In the genomic region with DNA sequence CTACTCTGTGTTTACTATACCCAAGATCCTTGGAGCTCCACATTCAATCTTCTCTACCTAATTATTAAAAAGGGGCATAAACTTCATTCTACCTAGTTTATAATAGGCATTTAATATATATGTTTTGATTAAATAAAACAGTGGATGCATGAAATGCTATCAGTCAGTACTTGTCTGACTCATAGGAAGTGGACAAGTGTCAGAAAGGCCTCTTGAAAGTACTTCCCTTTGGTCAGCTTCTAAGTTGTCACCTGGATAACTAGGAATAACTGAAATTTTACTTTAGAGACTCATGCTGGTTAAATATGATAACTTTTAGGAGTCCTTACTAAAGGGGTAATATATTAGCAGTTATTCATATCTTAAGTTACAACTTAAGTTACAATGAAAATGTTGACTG, we compare ENCODE assay signal across 22 cellular contexts.
"Had no signal": no experiment of that assay in that cellular context is flagged by ENCODE, and none has a peak within 500 bp of the region (broad histone marks: within the 10 kb centered on the region; RNA-seq: fewer than 3 reads in every experiment).

No MANE protein-coding gene starts in this region.

- H3K4me3 ChIP-seq: coronary artery, dorsolateral prefrontal cortex, esophagus squamous epithelium, gastrocnemius medialis, heart left ventricle, hepatocyte, lower lobe of right lung had no signal

- H3K27me3 ChIP-seq: dorsolateral prefrontal cortex, esophagus squamous epithelium, gastrocnemius medialis, heart left ventricle, hepatocyte had no signal

- DNase-seq: dermis blood vessel endothelial cell; dorsolateral prefrontal cortex; effector CD4-positive, alpha-beta T cell; effector memory CD4-positive, alpha-beta T cell; erythroblast; esophagus squamous epithelium; foreskin fibroblast; foreskin melanocyte; gastrocnemius medialis; heart left ventricle; hypothalamus; immature natural killer cell; left colon; left ventricle myocardium superior; lower lobe of right lung; mesenchymal stem cell; midbrain; naive thymus-derived CD4-positive, alpha-beta T cell had no signal

- H3K4me3 Mint-ChIP-seq: immature natural killer cell; naive thymus-derived CD4-positive, alpha-beta T cell had no signal

- H3K4me1 Mint-ChIP-seq: immature natural killer cell had no signal

- H3K27ac ChIP-seq: coronary artery, dorsolateral prefrontal cortex, gastrocnemius medialis, heart left ventricle, hepatocyte, lower lobe of right lung had no signal

- H3K36me3 ChIP-seq: esophagus squamous epithelium, gastrocnemius medialis, heart left ventricle, lower lobe of right lung had no signal

- H3K27ac Mint-ChIP-seq: immature natural killer cell; naive thymus-derived CD4-positive, alpha-beta T cell had no signal

- H3K9me3 ChIP-seq: esophagus squamous epithelium, gastrocnemius medialis, lower lobe of right lung had no signal

- H3K4me1 ChIP-seq: gastrocnemius medialis, heart left ventricle, lower lobe of right lung had no signal

- H3K79me2 ChIP-seq: hepatocyte had no signal

- ATAC-seq: esophagus mucosa; gastrocnemius medialis; heart left ventricle; left colon; left lobe of liver; left ventricle myocardium superior; naive thymus-derived CD4-positive, alpha-beta T cell had no signal

- H3K4me2 ChIP-seq: hepatocyte had no signal

- H3K36me3 Mint-ChIP-seq: immature natural killer cell had no signal
